1 cellular context compared by ENCODE assay signal in the genomic region with DNA sequence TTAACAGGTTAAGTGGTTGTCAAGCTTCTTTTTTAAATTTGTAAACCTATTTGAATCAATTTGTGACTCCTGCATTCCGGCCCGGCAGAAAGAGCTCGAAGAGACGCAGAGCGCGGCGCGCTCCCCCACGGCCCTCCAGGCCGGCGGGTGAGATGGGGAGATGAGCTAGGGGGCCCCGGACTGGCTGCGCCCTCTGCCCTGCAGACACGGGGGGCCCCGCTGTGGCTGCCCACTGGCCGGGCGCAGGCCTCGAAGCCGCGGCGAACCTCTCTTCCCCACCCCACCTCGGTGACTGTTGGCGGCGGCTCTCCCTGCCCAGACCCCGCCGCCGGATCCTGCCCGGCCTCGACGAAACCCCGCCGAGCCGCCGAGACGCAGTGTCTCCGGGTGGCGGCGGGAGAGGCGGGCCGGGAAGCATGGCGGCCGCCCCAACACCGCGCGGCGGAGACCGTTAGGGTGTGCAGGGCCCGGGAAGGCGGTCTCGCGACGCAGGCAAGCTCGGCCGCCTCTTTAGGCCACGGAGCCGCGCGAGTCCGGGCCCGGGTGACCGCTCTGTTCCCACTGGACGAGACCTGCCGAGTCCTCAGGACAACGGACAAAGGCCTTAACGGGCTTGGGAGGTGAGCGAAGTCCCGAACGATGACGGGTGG.
TF ChIP-seq lines count a peak whose summit lies in the region.

No MANE protein-coding gene starts in this region.

TF ChIP-seq in HepG2, 621 proteins besides CTCF, POLR2A, EP300 and RAD21:
- TF ChIP-seq ZMAT3 (CRISPR knock-in tag; conservative IDR thresholded peaks at IDR 0.05) (no peak), MTF1 (CRISPR knock-in tag; IDR thresholded peaks at IDR 0.05) (no peak), ZNF20 (CRISPR knock-in tag; IDR thresholded peaks at IDR 0.05) (no peak), ZNF589 (CRISPR knock-in tag; conservative IDR thresholded peaks at IDR 0.05) (no peak), ZSCAN31 (CRISPR knock-in tag; IDR thresholded peaks at IDR 0.05; ENCODE audit: low read depth) (no peak), ZBTB21 (CRISPR knock-in tag; IDR thresholded peaks at IDR 0.05) (no peak), ELF3 (CRISPR knock-in tag; IDR thresholded peaks at IDR 0.05) (no peak), CERS6 (CRISPR knock-in tag; IDR thresholded peaks at IDR 0.05) (no peak), NFE2L2 (IDR thresholded peaks at IDR 0.05; ENCODE audit: low read length) (no peak), HINFP (CRISPR knock-in tag; IDR thresholded peaks at IDR 0.05; ENCODE audit: low read depth) (no peak), ZFP82 (CRISPR knock-in tag; IDR thresholded peaks at IDR 0.05; ENCODE audit: borderline replicate concordance) (no peak), POGZ (CRISPR knock-in tag; IDR thresholded peaks at IDR 0.05) (no peak), CHD4 (IDR thresholded peaks at IDR 0.05; ENCODE audit: borderline replicate concordance, low read length) (no peak), MBD4 (IDR thresholded peaks at IDR 0.05; ENCODE audit: borderline replicate concordance, low read length) (no peak), SNAPC2 (CRISPR knock-in tag; IDR thresholded peaks at IDR 0.05) (no peak), ZNF567 (CRISPR knock-in tag; IDR thresholded peaks at IDR 0.05; ENCODE audit: borderline replicate concordance) (no peak)
- TF ChIP-seq, protein P1, sequence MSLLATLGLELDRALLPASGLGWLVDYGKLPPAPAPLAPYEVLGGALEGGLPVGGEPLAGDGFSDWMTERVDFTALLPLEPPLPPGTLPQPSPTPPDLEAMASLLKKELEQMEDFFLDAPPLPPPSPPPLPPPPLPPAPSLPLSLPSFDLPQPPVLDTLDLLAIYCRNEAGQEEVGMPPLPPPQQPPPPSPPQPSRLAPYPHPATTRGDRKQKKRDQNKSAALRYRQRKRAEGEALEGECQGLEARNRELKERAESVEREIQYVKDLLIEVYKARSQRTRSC (CRISPR knock-in tag; IDR thresholded peaks at IDR 0.05; ENCODE audit: low read depth), result no peak
- TF ChIP-seq, protein P2, sequence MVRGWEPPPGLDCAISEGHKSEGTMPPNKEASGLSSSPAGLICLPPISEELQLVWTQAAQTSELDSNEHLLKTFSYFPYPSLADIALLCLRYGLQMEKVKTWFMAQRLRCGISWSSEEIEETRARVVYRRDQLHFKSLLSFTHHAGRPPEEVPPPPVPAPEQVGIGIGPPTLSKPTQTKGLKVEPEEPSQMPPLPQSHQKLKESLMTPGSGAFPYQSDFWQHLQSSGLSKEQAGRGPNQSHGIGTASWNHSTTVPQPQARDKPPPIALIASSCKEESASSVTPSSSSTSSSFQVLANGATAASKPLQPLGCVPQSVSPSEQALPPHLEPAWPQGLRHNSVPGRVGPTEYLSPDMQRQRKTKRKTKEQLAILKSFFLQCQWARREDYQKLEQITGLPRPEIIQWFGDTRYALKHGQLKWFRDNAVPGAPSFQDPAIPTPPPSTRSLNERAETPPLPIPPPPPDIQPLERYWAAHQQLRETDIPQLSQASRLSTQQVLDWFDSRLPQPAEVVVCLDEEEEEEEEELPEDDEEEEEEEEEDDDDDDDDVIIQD (CRISPR knock-in tag; IDR thresholded peaks at IDR 0.05; ENCODE audit: low read depth), result no peak
- TF ChIP-seq, protein P3, sequence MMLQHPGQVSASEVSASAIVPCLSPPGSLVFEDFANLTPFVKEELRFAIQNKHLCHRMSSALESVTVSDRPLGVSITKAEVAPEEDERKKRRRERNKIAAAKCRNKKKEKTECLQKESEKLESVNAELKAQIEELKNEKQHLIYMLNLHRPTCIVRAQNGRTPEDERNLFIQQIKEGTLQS (CRISPR knock-in tag; IDR thresholded peaks at IDR 0.05), result no peak
